8 cellular contexts compared by ENCODE assay signal in genomic region chr18:59900222-59901128, GRCh38. TPM values are rescaled to one million over a fixed set of nuclear protein-coding genes. Genes with fewer than 3 reads are reported as not detected.
DNase-seq lines count a peak whose midpoint lies in the region; ATAC-seq and TF ChIP-seq lines count a peak whose summit lies in the region.

No MANE protein-coding gene starts in this region.

- no peaks in the 10 kb centered on the region for H3K27me3 Mint-ChIP-seq in activated CD8-positive, alpha-beta T cell treated with anti-CD3 and anti-CD28 coated beads, Interleukin-2, amount 10 ng/mL, durations not matched to agents 7 days and 5 days (ENCODE audit: low read depth)
- no peaks in the 10 kb centered on the region for H3K27me3 Mint-ChIP-seq in naive thymus-derived CD8-positive, alpha-beta T cell

- peaks cover 43% of the 10 kb centered on the region for H3K36me3 Mint-ChIP-seq in activated CD8-positive, alpha-beta T cell treated with anti-CD3 and anti-CD28 coated beads, Interleukin-2, amount 10 ng/mL, durations not matched to agents 7 days and 5 days (ENCODE audit: low read depth)
- H3K36me3 Mint-ChIP-seq in naive thymus-derived CD8-positive, alpha-beta T cell: peaks cover 0 to 12% (median 3%) of the 10 kb centered on the region in 3 donors

- peak overlapping the region; percentile 44 to 96 (median 88) for H3K4me2 ChIP-seq in BLaER1 treated with 17β-estradiol and CSF1 and Interleukin-3, amounts not matched to agents 10 nM and 100 nM

- H3K9me3 ChIP-seq in BLaER1 treated with 17β-estradiol and CSF1 and Interleukin-3, amounts not matched to agents 10 nM and 100 nM (replicated peaks in 1 of 11): no peaks in the 10 kb centered on the region

- H3K27me3 ChIP-seq in BLaER1 treated with 17β-estradiol and CSF1 and Interleukin-3, amounts not matched to agents 10 nM and 100 nM: no peaks in the 10 kb centered on the region

- H3K27ac ChIP-seq in BLaER1 treated with 17β-estradiol and CSF1 and Interleukin-3, amounts not matched to agents 10 nM and 100 nM: peak overlapping the region; percentile 71 to 99 (median 96)
- H3K27ac ChIP-seq in substantia nigra (ENCODE audit: low read depth, low read length, poor library complexity, severe bottlenecking): peak overlapping the region; percentile 49

- H3K4me3 ChIP-seq in BLaER1 treated with 17β-estradiol and CSF1 and Interleukin-3, amounts not matched to agents 10 nM and 100 nM: peak overlapping the region; percentile 75 to 99 (median 95)
- H3K4me3 ChIP-seq in epithelial cell of proximal tubule (ENCODE audit: low read depth, low read length): peak overlapping the region; percentile 78

- no peaks in the 10 kb centered on the region for H3K9me3 Mint-ChIP-seq in activated CD8-positive, alpha-beta T cell treated with anti-CD3 and anti-CD28 coated beads, Interleukin-2, amount 10 ng/mL, durations not matched to agents 7 days and 5 days (ENCODE audit: insufficient read depth)
- H3K9me3 Mint-ChIP-seq in naive thymus-derived CD8-positive, alpha-beta T cell: no peaks in the 10 kb centered on the region

- peaks cover 4 to 38% (median 24%) of the 10 kb centered on the region in 11 experiments; a peak in 20 of 22 replicates for H3K36me3 ChIP-seq in BLaER1 treated with 17β-estradiol and CSF1 and Interleukin-3, amounts not matched to agents 10 nM and 100 nM

- H3K9ac ChIP-seq in BLaER1 treated with 17β-estradiol and CSF1 and Interleukin-3, amounts not matched to agents 10 nM and 100 nM: peak overlapping the region; percentile 93 to 99 (median 98)

- peak overlapping the region; percentile 96 for H3K27ac Mint-ChIP-seq in activated CD8-positive, alpha-beta T cell treated with anti-CD3 and anti-CD28 coated beads, Interleukin-2, amount 10 ng/mL, durations not matched to agents 7 days and 5 days
- peak overlapping the region; percentile 88 to 97 (median 94) for H3K27ac Mint-ChIP-seq in naive thymus-derived CD8-positive, alpha-beta T cell

- DNase-seq in NCI-H748 treated with DMSO at 0.1 percent for 48 hours (lab: John Stamatoyannopoulos, UW) (peak; percentile 77), epithelial cell of proximal tubule (ENCODE audit: low read depth) (no peak), substantia nigra (lab: John Stamatoyannopoulos, UW) (peak in 3 of 49 donors; percentile 5 to 15 (median 10))
- DNase-seq in activated CD8-positive, alpha-beta T cell treated with anti-CD3 and anti-CD28 coated beads, Interleukin-2, amount 10 ng/mL, durations not matched to agents 7 days and 5 days: peak; percentile 85
- peak; percentile 19 to 75 (median 56) for DNase-seq in naive thymus-derived CD8-positive, alpha-beta T cell

- no peak for TF ChIP-seq CTCF in epithelial cell of proximal tubule (conservative IDR thresholded peaks at IDR 0.05; ENCODE audit: low read depth, low read length)

- ATAC-seq in HG03432 (IDR thresholded peaks at IDR 0.05; ENCODE audit: unreplicated experiment): peak; percentile 32
- peak; percentile 52 for ATAC-seq in activated CD8-positive, alpha-beta T cell treated with anti-CD3 and anti-CD28 coated beads, Interleukin-2, amount 10 ng/mL, durations not matched to agents 7 days and 5 days
- ATAC-seq in naive thymus-derived CD8-positive, alpha-beta T cell: peak; percentile 66 to 68

- POLR2A ChIA-PET in activated CD8-positive, alpha-beta T cell treated with anti-CD3 and anti-CD28 coated beads, Interleukin-2, amount 10 ng/mL, durations not matched to agents 7 days and 5 days (lab: Charles Lee): interaction anchor here (0.6 to 2.7 kb wide), 18 partner anchors 8 to 1230 kb away, joined by 3 to 26 read pairs (median 6); partner anchors contain the start of gene MALT1
- POLR2A ChIA-PET in naive thymus-derived CD8-positive, alpha-beta T cell (lab: Charles Lee): interaction anchor here (0.6 to 1.0 kb wide), 2 partner anchors 9 to 39 kb away, joined by 3 read pairs; no protein-coding TSS in a partner anchor

- peaks cover 0 to 47% (median 35%) of the 10 kb centered on the region in 11 experiments; a peak in 19 of 22 replicates for H4K20me1 ChIP-seq in BLaER1 treated with 17β-estradiol and CSF1 and Interleukin-3, amounts not matched to agents 10 nM and 100 nM

- H3K4me3 Mint-ChIP-seq in activated CD8-positive, alpha-beta T cell treated with anti-CD3 and anti-CD28 coated beads, Interleukin-2, amount 10 ng/mL, durations not matched to agents 7 days and 5 days: peak overlapping the region; percentile 95
- H3K4me3 Mint-ChIP-seq in naive thymus-derived CD8-positive, alpha-beta T cell: peak overlapping the region; percentile 92 to 99 (median 96)

- TF ChIP-seq POLR2A in GM19193 (IDR thresholded peaks at IDR 0.05; ENCODE audit: extremely low read depth, insufficient read depth, insufficient read length): peak; percentile 59

- peaks cover 46% of the 10 kb centered on the region for H3K4me1 Mint-ChIP-seq in activated CD8-positive, alpha-beta T cell treated with anti-CD3 and anti-CD28 coated beads, Interleukin-2, amount 10 ng/mL, durations not matched to agents 7 days and 5 days (ENCODE audit: low read depth)
- H3K4me1 Mint-ChIP-seq in naive thymus-derived CD8-positive, alpha-beta T cell: peaks cover 13 to 52% (median 45%) of the 10 kb centered on the region in 4 donors

- CTCF ChIA-PET in activated CD8-positive, alpha-beta T cell treated with anti-CD3 and anti-CD28 coated beads, Interleukin-2, amount 10 ng/mL, durations not matched to agents 7 days and 5 days (lab: Charles Lee): interaction anchor here (1.0 to 2.7 kb wide), 6 partner anchors 13 to 63 kb away, joined by 3 to 17 read pairs (median 7); no protein-coding TSS in a partner anchor

- peaks cover 34 to 68% (median 39%) of the 10 kb centered on the region in 10 experiments for H3K4me1 ChIP-seq in BLaER1 treated with 17β-estradiol and CSF1 and Interleukin-3, amounts not matched to agents 10 nM and 100 nM

RNA-seq across cellular contexts. Expression of gene PMAIP1, which starts 0.7 kb away (rescaled TPM):
- 10 to 100 TPM; 26.4 to 30.5 TPM for total RNA-seq in activated CD8-positive, alpha-beta T cell treated with anti-CD3 and anti-CD28 coated beads, Interleukin-2, amount 10 ng/mL, durations not matched to agents 7 days and 5 days
- 63.7 and 82.6 TPM in 2 replicates for total RNA-seq in epithelial cell of proximal tubule
- 10 to 100 TPM; 20.1 to 20.3 TPM for total RNA-seq in naive thymus-derived CD8-positive, alpha-beta T cell
- polyA plus RNA-seq in naive thymus-derived CD8-positive, alpha-beta T cell: 10 to 100 TPM in 1 of 3 donors, 1 to 10 TPM in 2; 2.6 to 16.0 (median 3.0) TPM
